Comparison of ENCODE assay signal across 22 cellular contexts in genomic region chr14:31232081-31232480, GRCh38.
"Had no signal": no experiment of that assay in that cellular context is flagged by ENCODE, and none has a peak within 500 bp of the region (broad histone marks: within the 10 kb centered on the region; RNA-seq: fewer than 3 reads in every experiment).

No MANE protein-coding gene starts in this region.

- H3K36me3 ChIP-seq: prostate gland, upper lobe of left lung had no signal

- H3K4me1 ChIP-seq: prostate gland had no signal

- DNase-seq: activated CD4-positive, alpha-beta T cell treated with anti-CD3 and anti-CD28 coated beads, Interleukin-2, amount 10 ng/mL, durations not matched to agents 24 days and 14 days; activated CD4-positive, CD25-positive, alpha-beta regulatory T cell; activated CD8-positive, alpha-beta T cell treated with anti-CD3 and anti-CD28 coated beads for 36 hours; activated naive CD4-positive, alpha-beta T cell treated with anti-CD3 and anti-CD28 coated beads for 36 hours; activated T-cell treated with anti-CD3 and anti-CD28 coated beads, Interleukin-2, amount 50 U/mL, for 4 hours; anterior cingulate cortex; central memory CD4-positive, alpha-beta T cell; cortex of kidney; effector CD4-positive, alpha-beta T cell; foreskin fibroblast; left cardiac atrium; naive thymus-derived CD4-positive, alpha-beta T cell; right cardiac atrium; stimulated activated CD4-positive, alpha-beta T cell treated with anti-CD3 and anti-CD28 coated beads, Interleukin-15, amount 100 ng/mL, for 24 hours; stimulated activated CD4-positive, alpha-beta T cell treated with anti-CD3 and anti-CD28 coated beads, Interleukin-4, amount 100 ng/mL, for 1 hour; stimulated activated naive CD8-positive, alpha-beta T cell treated with anti-CD3 and anti-CD28 coated beads, Interleukin-15, amount 100 ng/mL, for 72 hours; T-helper 1 cell; T-helper 9 cell; upper lobe of left lung had no signal

- H3K27me3 ChIP-seq: hepatocyte, upper lobe of left lung had no signal

- H3K9me3 ChIP-seq: prostate gland, upper lobe of left lung had no signal

- H3K27ac ChIP-seq: hepatocyte, skin epidermis, upper lobe of left lung had no signal

- H3K4me3 ChIP-seq: hepatocyte, prostate gland, skin epidermis, upper lobe of left lung had no signal
